ENCODE assay signal across 1 cellular context in the genomic region with DNA sequence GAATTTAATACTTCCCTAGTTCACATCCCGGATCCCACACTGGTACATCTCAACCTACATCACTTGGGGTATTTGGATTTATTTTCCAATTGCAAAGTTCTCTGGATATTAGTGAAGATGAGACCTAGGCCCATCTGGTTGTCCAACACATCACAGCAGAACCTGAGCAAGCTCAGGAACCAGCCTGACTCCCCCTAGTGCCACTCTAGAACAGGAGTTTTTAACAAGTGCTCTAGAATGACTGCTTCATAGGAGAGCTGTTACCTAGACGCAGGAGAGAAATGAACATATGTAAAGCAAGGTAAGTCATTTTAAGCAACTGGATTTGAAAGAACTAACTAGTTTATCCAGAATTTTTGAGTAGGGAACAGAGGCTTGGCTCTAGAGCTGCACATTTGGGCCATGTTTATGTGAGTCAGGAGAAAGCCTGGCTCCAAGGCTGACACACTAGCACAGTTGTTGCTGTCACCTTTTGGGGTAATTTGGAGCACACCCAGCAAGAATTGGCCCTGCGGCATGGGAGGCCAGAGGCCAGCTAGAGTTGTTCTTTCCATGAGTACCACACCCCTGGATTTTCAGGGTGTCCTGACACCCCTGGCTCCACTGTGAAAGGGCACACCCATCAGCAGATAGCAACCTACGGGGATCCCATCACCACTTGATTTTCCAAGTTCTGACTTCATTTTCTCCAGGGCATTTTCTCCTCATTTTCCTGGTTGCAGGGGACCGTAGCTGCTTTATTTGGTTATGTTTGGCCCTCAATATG.
TF ChIP-seq lines count a peak whose summit lies in the region.

No MANE protein-coding gene starts in this region.

TF ChIP-seq in GM23338, 12 proteins besides CTCF, POLR2A, EP300 and RAD21 (continued from another document):
- TF ChIP-seq, protein P1, sequence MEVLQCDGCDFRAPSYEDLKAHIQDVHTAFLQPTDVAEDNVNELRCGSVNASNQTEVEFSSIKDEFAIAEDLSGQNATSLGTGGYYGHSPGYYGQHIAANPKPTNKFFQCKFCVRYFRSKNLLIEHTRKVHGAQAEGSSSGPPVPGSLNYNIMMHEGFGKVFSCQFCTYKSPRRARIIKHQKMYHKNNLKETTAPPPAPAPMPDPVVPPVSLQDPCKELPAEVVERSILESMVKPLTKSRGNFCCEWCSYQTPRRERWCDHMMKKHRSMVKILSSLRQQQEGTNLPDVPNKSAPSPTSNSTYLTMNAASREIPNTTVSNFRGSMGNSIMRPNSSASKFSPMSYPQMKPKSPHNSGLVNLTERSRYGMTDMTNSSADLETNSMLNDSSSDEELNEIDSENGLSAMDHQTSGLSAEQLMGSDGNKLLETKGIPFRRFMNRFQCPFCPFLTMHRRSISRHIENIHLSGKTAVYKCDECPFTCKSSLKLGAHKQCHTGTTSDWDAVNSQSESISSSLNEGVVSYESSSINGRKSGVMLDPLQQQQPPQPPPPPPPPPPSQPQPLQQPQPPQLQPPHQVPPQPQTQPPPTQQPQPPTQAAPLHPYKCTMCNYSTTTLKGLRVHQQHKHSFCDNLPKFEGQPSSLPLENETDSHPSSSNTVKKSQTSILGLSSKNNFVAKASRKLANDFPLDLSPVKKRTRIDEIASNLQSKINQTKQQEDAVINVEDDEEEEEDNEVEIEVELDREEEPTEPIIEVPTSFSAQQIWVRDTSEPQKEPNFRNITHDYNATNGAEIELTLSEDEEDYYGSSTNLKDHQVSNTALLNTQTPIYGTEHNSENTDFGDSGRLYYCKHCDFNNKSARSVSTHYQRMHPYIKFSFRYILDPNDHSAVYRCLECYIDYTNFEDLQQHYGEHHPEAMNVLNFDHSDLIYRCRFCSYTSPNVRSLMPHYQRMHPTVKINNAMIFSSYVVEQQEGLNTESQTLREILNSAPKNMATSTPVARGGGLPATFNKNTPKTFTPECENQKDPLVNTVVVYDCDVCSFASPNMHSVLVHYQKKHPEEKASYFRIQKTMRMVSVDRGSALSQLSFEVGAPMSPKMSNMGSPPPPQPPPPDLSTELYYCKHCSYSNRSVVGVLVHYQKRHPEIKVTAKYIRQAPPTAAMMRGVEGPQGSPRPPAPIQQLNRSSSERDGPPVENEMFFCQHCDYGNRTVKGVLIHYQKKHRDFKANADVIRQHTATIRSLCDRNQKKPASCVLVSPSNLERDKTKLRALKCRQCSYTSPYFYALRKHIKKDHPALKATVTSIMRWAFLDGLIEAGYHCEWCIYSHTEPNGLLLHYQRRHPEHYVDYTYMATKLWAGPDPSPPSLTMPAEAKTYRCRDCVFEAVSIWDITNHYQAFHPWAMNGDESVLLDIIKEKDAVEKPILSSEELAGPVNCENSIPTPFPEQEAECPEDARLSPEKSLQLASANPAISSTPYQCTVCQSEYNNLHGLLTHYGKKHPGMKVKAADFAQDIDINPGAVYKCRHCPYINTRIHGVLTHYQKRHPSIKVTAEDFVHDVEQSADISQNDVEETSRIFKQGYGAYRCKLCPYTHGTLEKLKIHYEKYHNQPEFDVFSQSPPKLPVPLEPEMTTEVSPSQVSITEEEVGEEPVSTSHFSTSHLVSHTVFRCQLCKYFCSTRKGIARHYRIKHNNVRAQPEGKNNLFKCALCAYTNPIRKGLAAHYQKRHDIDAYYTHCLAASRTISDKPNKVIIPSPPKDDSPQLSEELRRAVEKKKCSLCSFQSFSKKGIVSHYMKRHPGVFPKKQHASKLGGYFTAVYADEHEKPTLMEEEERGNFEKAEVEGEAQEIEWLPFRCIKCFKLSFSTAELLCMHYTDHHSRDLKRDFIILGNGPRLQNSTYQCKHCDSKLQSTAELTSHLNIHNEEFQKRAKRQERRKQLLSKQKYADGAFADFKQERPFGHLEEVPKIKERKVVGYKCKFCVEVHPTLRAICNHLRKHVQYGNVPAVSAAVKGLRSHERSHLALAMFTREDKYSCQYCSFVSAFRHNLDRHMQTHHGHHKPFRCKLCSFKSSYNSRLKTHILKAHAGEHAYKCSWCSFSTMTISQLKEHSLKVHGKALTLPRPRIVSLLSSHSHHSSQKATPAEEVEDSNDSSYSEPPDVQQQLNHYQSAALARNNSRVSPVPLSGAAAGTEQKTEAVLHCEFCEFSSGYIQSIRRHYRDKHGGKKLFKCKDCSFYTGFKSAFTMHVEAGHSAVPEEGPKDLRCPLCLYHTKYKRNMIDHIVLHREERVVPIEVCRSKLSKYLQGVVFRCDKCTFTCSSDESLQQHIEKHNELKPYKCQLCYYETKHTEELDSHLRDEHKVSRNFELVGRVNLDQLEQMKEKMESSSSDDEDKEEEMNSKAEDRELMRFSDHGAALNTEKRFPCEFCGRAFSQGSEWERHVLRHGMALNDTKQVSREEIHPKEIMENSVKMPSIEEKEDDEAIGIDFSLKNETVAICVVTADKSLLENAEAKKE (CRISPR knock-in tag; IDR thresholded peaks at IDR 0.05), result no peak
- TF ChIP-seq JUNB (IDR thresholded peaks at IDR 0.05; ENCODE audit: unreplicated experiment), result no peak
- no peak for TF ChIP-seq ZNF331 (CRISPR knock-in tag; IDR thresholded peaks at IDR 0.05; ENCODE audit: low read depth)
- TF ChIP-seq, protein P2, sequence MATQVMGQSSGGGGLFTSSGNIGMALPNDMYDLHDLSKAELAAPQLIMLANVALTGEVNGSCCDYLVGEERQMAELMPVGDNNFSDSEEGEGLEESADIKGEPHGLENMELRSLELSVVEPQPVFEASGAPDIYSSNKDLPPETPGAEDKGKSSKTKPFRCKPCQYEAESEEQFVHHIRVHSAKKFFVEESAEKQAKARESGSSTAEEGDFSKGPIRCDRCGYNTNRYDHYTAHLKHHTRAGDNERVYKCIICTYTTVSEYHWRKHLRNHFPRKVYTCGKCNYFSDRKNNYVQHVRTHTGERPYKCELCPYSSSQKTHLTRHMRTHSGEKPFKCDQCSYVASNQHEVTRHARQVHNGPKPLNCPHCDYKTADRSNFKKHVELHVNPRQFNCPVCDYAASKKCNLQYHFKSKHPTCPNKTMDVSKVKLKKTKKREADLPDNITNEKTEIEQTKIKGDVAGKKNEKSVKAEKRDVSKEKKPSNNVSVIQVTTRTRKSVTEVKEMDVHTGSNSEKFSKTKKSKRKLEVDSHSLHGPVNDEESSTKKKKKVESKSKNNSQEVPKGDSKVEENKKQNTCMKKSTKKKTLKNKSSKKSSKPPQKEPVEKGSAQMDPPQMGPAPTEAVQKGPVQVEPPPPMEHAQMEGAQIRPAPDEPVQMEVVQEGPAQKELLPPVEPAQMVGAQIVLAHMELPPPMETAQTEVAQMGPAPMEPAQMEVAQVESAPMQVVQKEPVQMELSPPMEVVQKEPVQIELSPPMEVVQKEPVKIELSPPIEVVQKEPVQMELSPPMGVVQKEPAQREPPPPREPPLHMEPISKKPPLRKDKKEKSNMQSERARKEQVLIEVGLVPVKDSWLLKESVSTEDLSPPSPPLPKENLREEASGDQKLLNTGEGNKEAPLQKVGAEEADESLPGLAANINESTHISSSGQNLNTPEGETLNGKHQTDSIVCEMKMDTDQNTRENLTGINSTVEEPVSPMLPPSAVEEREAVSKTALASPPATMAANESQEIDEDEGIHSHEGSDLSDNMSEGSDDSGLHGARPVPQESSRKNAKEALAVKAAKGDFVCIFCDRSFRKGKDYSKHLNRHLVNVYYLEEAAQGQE (IDR thresholded peaks at IDR 0.05; ENCODE audit: unreplicated experiment), result no peak
- TF ChIP-seq EZH2 (IDR thresholded peaks at IDR 0.05; ENCODE audit: low read depth, unreplicated experiment), result no peak
- TF ChIP-seq, protein P3, sequence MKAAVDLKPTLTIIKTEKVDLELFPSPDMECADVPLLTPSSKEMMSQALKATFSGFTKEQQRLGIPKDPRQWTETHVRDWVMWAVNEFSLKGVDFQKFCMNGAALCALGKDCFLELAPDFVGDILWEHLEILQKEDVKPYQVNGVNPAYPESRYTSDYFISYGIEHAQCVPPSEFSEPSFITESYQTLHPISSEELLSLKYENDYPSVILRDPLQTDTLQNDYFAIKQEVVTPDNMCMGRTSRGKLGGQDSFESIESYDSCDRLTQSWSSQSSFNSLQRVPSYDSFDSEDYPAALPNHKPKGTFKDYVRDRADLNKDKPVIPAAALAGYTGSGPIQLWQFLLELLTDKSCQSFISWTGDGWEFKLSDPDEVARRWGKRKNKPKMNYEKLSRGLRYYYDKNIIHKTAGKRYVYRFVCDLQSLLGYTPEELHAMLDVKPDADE (IDR thresholded peaks at IDR 0.05), result no peak
- TF ChIP-seq CREB1 (CRISPR knock-in tag; IDR thresholded peaks at IDR 0.05; ENCODE audit: low read depth), result no peak
- TF ChIP-seq NANOG (IDR thresholded peaks at IDR 0.05; ENCODE audit: borderline replicate concordance), result no peak
- TF ChIP-seq STAT1 (IDR thresholded peaks at IDR 0.05; ENCODE audit: unreplicated experiment), result no peak
- no peak for TF ChIP-seq EZH2phosphoT487 (IDR thresholded peaks at IDR 0.05; ENCODE audit: unreplicated experiment)
- TF ChIP-seq POLR2AphosphoS5 (IDR thresholded peaks at IDR 0.05; ENCODE audit: low read depth), result no peak
